Comparison of ENCODE assay signal across 21 cellular contexts in the genomic region with DNA sequence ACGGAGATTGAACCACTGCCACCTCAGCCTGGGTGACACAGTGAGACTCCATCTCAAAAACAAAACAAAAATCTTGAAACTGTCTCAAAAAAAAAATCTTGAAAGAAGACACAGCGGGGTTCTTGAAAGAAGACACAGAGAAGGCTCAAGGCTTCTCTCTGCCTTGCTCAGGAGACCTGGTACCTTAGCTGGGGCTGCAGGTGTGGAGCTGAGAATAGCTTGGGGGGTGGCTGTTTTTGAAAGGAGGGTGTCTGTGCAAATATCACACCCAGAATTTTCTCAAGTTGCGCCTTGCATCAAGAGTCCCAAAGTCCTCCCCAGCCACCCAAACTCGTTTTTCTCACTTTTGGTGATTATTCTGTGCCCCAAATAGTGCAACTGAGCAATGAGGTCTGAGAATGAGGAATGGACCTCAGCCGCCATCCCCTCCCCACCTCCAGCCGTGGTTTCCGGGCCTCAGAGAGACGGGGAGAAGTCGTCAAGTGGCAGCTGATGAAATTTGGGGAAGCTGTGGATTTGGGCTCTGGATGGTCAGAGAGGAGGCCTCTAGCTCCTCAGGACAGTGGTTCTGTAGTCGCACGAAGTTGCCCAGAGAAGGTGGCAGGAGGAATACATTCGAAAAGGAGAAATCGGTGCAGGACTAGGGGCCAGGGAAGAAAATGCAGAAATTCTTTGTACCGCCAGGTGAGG. TPM values are rescaled to one million over a fixed set of nuclear protein-coding genes. Genes with fewer than 3 reads are reported as not detected.
DNase-seq lines count a peak whose midpoint lies in the region; ATAC-seq and TF ChIP-seq lines count a peak whose summit lies in the region.
"Had no signal": no experiment of that assay in that cellular context is flagged by ENCODE, and none has a peak within 500 bp of the region (broad histone marks: within the 10 kb centered on the region; RNA-seq: fewer than 3 reads in every experiment).

No MANE protein-coding gene starts in this region.

- peak overlapping the region; percentile 46 for H3K4me3 Mint-ChIP-seq in neural crest cell

- H3K36me3 ChIP-seq in DOHH2 (ENCODE audit: control insufficient read depth, low read length) (peaks cover 91% of the 10 kb centered on the region), KMS-11 (ENCODE audit: insufficient read depth) (no peaks in the 10 kb centered on the region), SU-DHL-6 (ENCODE audit: low read length) (peaks cover 21% of the 10 kb centered on the region; the same call in 1 of the 2 replicates)
- H3K36me3 ChIP-seq: neutrophil had no signal

- H3K27ac ChIP-seq in DOHH2 (ENCODE audit: low read depth, low read length), result peak overlapping the region; percentile 95
- H3K27ac ChIP-seq in KMS-11, result peak overlapping the region; percentile 97
- H3K27ac ChIP-seq in SU-DHL-6 (ENCODE audit: low read depth, low read length), result peak overlapping the region; percentile 99
- H3K27ac ChIP-seq: gastroesophageal sphincter, neutrophil had no signal

- DNase-seq in neural crest cell (ENCODE audit: low read depth, low spot score) (no peak), HuH-7.5 (ENCODE audit: low spot score) (no peak)
- DNase-seq: activated CD4-positive, CD25-positive, alpha-beta regulatory T cell treated with anti-CD3 and anti-CD28 coated beads, Interleukin-2, amount 50 U/mL, for 72 hours; activated naive CD4-positive, alpha-beta T cell; activated T-cell treated with anti-CD3 and anti-CD28 coated beads, Interleukin-2, amount 50 U/mL, for 1 hour; DMS79 treated with DMSO at 0.1 percent for 48 hours; GOT3; islet precursor cell; mucosa of descending colon; NCI-H1417; NCI-H510A; RPMI8226; SK-N-SH; T1000 had no signal

- peaks cover 80% of the 10 kb centered on the region for H3K79me2 ChIP-seq in DOHH2 (ENCODE audit: control insufficient read depth, low read length)
- peaks cover 30% of the 10 kb centered on the region; the same call in 1 of the 2 replicates for H3K79me2 ChIP-seq in KMS-11 (ENCODE audit: insufficient read depth, low read depth)
- peaks cover 63% of the 10 kb centered on the region for H3K79me2 ChIP-seq in SU-DHL-6 (ENCODE audit: insufficient read depth, low read length)

- H2AFZ ChIP-seq in KMS-11 (ENCODE audit: low read depth), result peak overlapping the region; percentile 62
- no peak overlapping the region for H2AFZ ChIP-seq in SU-DHL-6 (ENCODE audit: low read depth, low read length, severe bottlenecking)

- H3K36me3 Mint-ChIP-seq in neural crest cell (ENCODE audit: low read depth), result peaks cover 5% of the 10 kb centered on the region

- H3K27me3 Mint-ChIP-seq in neural crest cell (ENCODE audit: low read depth), result peaks cover under 1% of the 10 kb centered on the region

- no peak overlapping the region for H3K27ac Mint-ChIP-seq in neural crest cell (ENCODE audit: unreplicated experiment)

- H3F3A ChIP-seq in DOHH2 (ENCODE audit: control insufficient read depth, insufficient read depth) (peaks cover 67% of the 10 kb centered on the region), SU-DHL-6 (ENCODE audit: insufficient read depth) (peaks cover 78% of the 10 kb centered on the region)

- ATAC-seq in HG03045 (IDR thresholded peaks at IDR 0.05; ENCODE audit: unreplicated experiment), result no peak
- ATAC-seq in HG02588 (IDR thresholded peaks at IDR 0.05; ENCODE audit: unreplicated experiment), result no peak
- ATAC-seq: gastroesophageal sphincter, mucosa of descending colon had no signal

- peak overlapping the region; percentile 88 for H3K4me2 ChIP-seq in DOHH2 (ENCODE audit: low read length)
- H3K4me2 ChIP-seq in KMS-11, result peak overlapping the region; percentile 98
- peak overlapping the region; percentile 70 for H3K4me2 ChIP-seq in SU-DHL-6 (ENCODE audit: low read depth, low read length, poor library complexity, severe bottlenecking)
- H3K4me2 ChIP-seq: SK-N-SH had no signal

- peaks cover 11% of the 10 kb centered on the region for H3K4me1 Mint-ChIP-seq in neural crest cell

- no peaks in the 10 kb centered on the region for H3K9me3 Mint-ChIP-seq in neural crest cell

- H3K9me2 ChIP-seq in DOHH2 (replicated peaks; ENCODE audit: control insufficient read depth, low read length) (no peaks in the 10 kb centered on the region), SU-DHL-6 (replicated peaks; ENCODE audit: insufficient read depth, low read length) (no peaks in the 10 kb centered on the region)
- H3K9me2 ChIP-seq: SK-N-SH had no signal

- peaks cover 24% of the 10 kb centered on the region for H4K20me1 ChIP-seq in DOHH2 (ENCODE audit: control insufficient read depth, insufficient read depth, low read depth, low read length)
- no peaks in the 10 kb centered on the region for H4K20me1 ChIP-seq in KMS-11 (ENCODE audit: insufficient read depth)
- no peaks in the 10 kb centered on the region; the same call in 1 of the 2 replicates for H4K20me1 ChIP-seq in SU-DHL-6 (ENCODE audit: low read depth, low read length)

- H3K9ac ChIP-seq in KMS-11 (peak overlapping the region; percentile 68), SU-DHL-6 (ENCODE audit: low read length) (peak overlapping the region; percentile 53)
- H3K9ac ChIP-seq: SK-N-SH had no signal

- peaks cover 86% of the 10 kb centered on the region for H3K4me1 ChIP-seq in DOHH2 (ENCODE audit: control insufficient read depth, low read length)
- H3K4me1 ChIP-seq in KMS-11 (ENCODE audit: low read depth, poor library complexity, severe bottlenecking), result peaks cover 86% of the 10 kb centered on the region

- H3K4me3 ChIP-seq in DOHH2 (ENCODE audit: low read length) (peak overlapping the region; percentile 66), KMS-11 (IDR thresholded peaks at IDR 0.05; ENCODE audit: insufficient read depth, low read depth, low read length) (no peak overlapping the region), SU-DHL-6 (ENCODE audit: insufficient read depth, low read length, poor library complexity, severe bottlenecking) (peak overlapping the region; percentile 1)
- H3K4me3 ChIP-seq: gastroesophageal sphincter, mucosa of descending colon had no signal

- no peaks in the 10 kb centered on the region for H3K9me3 ChIP-seq in DOHH2 (ENCODE audit: control insufficient read depth, insufficient read depth, low read length)
- H3K9me3 ChIP-seq in SU-DHL-6 (ENCODE audit: insufficient read depth, low read length), result no peaks in the 10 kb centered on the region
- H3K9me3 ChIP-seq: gastroesophageal sphincter, mucosa of descending colon, neutrophil, SK-N-SH had no signal

- H3K27me3 ChIP-seq in DOHH2 (ENCODE audit: control insufficient read depth, low read length) (no peaks in the 10 kb centered on the region), KMS-11 (ENCODE audit: insufficient read depth, low read depth) (no peaks in the 10 kb centered on the region), SU-DHL-6 (ENCODE audit: low read length) (no peaks in the 10 kb centered on the region)
- H3K27me3 ChIP-seq: gastroesophageal sphincter had no signal

- no peak for TF ChIP-seq CTCF in DOHH2 (IDR thresholded peaks at IDR 0.05; ENCODE audit: low read depth, low read length, poor library complexity, severe bottlenecking)
- no peak for TF ChIP-seq CTCF in KMS-11 (conservative IDR thresholded peaks at IDR 0.05; ENCODE audit: low read depth, low read length)
- no peak for TF ChIP-seq CTCF in SU-DHL-6 (IDR thresholded peaks at IDR 0.05; ENCODE audit: insufficient read depth, low read length, poor library complexity, severe bottlenecking)
- TF ChIP-seq CTCF in neural crest cell (conservative IDR thresholded peaks at IDR 0.05), result no peak

RNA-seq across cellular contexts. Expression of a gene that starts 8.8 kb away (rescaled TPM):
- total RNA-seq in neural crest cell, result 24.8 and 26.3 TPM in 2 replicates

RNA-seq across cellular contexts. Expression of a gene that starts 27.6 kb away (rescaled TPM):
- 288 and 333 TPM in 2 replicates for total RNA-seq in neural crest cell

RNA-seq across cellular contexts. Expression of a gene that starts 29.7 kb away (rescaled TPM):
- total RNA-seq in neural crest cell, result 75.4 and 75.6 TPM in 2 replicates

RNA-seq across cellular contexts. Expression of a gene that starts 48.6 kb away (rescaled TPM):
- 0.14 and 0.23 TPM in 2 replicates for total RNA-seq in neural crest cell
